In genomic region chr4:76977113-76977512, GRCh38 we compare ENCODE assay signal across 1 cellular context.
TF ChIP-seq lines count a peak whose summit lies in the region.

No MANE protein-coding gene starts in this region.

TF ChIP-seq in SK-N-SH, 30 proteins besides CTCF, POLR2A, EP300 and RAD21 (continued from another document):
- no peak for TF ChIP-seq SIN3A (IDR thresholded peaks at IDR 0.05; ENCODE audit: borderline replicate concordance, low read depth, low read length)
